In the genomic region with DNA sequence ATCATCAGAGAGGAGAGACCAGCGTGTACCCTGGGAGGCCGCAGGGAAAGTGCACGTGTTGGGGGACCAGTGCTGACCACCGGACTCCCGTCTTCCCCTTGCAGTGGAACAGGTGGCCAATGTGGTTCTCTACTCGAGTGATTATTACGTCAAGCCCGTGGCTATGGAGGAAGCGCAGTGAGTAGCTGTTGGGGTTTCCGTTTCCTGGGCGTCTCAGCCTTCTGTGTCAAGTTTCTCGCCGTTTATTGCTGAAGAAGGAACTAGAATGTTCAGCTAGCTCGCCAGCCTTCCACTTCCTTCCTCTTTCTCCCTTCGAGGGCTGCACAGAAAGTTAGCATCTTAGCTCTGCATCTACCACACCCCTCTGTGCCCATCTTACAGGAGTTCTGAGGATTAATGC, we compare ENCODE assay signal across 9 cellular contexts. TPM values are rescaled to one million over a fixed set of nuclear protein-coding genes. Genes with fewer than 3 reads are reported as not detected.
DNase-seq lines count a peak whose midpoint lies in the region; ATAC-seq and TF ChIP-seq lines count a peak whose summit lies in the region.
"Had no signal": no experiment of that assay in that cellular context is flagged by ENCODE, and none has a peak within 500 bp of the region (broad histone marks: within the 10 kb centered on the region; RNA-seq: fewer than 3 reads in every experiment).

No MANE protein-coding gene starts in this region.

- BruUV-seq in MCF 10A (replicated peaks; lab: Mats Ljungman, UMichigan), result no TSS peak

- H3K27ac ChIP-seq in breast epithelium, result peak overlapping the region; percentile 3 to 38
- no peak overlapping the region for H3K27ac ChIP-seq in hepatocyte

- H3K79me2 ChIP-seq in hepatocyte, result no peaks in the 10 kb centered on the region

- TF ChIP-seq CTCF in breast epithelium (IDR thresholded peaks at IDR 0.05) (no peak), MCF 10A (IDR thresholded peaks at IDR 0.05; ENCODE audit: unreplicated experiment) (no peak), hepatocyte (IDR thresholded peaks at IDR 0.05; ENCODE audit: poor library complexity) (no peak), HFFc6 (IDR thresholded peaks at IDR 0.05) (no peak)

- no peak overlapping the region for H3K4me3 Mint-ChIP-seq in MCF 10A (ENCODE audit: unreplicated experiment)
- no peak overlapping the region for H3K4me3 Mint-ChIP-seq in HFFc6

- H3K4me1 ChIP-seq in breast epithelium, result no peaks in the 10 kb centered on the region
- no peaks in the 10 kb centered on the region for H3K4me1 ChIP-seq in hepatocyte (ENCODE audit: insufficient read depth)

- intact Hi-C loops in breast epithelium (cut with DNase I; ENCODE audit: low total_unique reads), result no loop called here
- intact Hi-C loops in MCF 10A (cut with micrococcal nuclease), result no loop called here
- intact Hi-C loops in Right ventricle myocardium inferior (cut with DNase I), result no loop called here

- WGBS in hepatocyte (ENCODE audit: low lambda C conversion rate, missing lambda C conversion rate), result 93% methylated on average over 15 of the region's 15 CpGs

- no peak overlapping the region for H3K27ac Mint-ChIP-seq in MCF 10A (ENCODE audit: low read depth, unreplicated experiment)
- no peak overlapping the region for H3K27ac Mint-ChIP-seq in HFFc6

- no peak for TF ChIP-seq POLR2A in breast epithelium (IDR thresholded peaks at IDR 0.05)

- H2AFZ ChIP-seq in hepatocyte, result no peak overlapping the region

- H3K9me2 ChIP-seq in hepatocyte (replicated peaks; ENCODE audit: insufficient read depth), result no peaks in the 10 kb centered on the region

- H3K27me3 Mint-ChIP-seq in MCF 10A (ENCODE audit: insufficient read depth, unreplicated experiment), result no peaks in the 10 kb centered on the region
- peaks cover 33% of the 10 kb centered on the region for H3K27me3 Mint-ChIP-seq in HFFc6 (ENCODE audit: insufficient read depth)

- no peaks in the 10 kb centered on the region for H4K20me1 ChIP-seq in hepatocyte (ENCODE audit: insufficient read depth, poor library complexity, severe bottlenecking)

- POLR2A ChIA-PET in MCF 10A (lab: Yijun Ruan, JAX), result interaction anchor here (0.8 to 1.1 kb wide), 2 partner anchors 10 to 16 kb away, joined by 3 read pairs; no protein-coding TSS in a partner anchor

- H3K36me3 Mint-ChIP-seq in MCF 10A (ENCODE audit: insufficient read depth, unreplicated experiment) (no peaks in the 10 kb centered on the region), HFFc6 (ENCODE audit: low read depth) (no peaks in the 10 kb centered on the region)

- no peak overlapping the region for H3K4me2 ChIP-seq in hepatocyte

- CTCF ChIA-PET in MCF 10A (lab: Yijun Ruan, JAX), result interaction anchor here (0.6 to 1.7 kb wide), 4 partner anchors 19 to 1127 kb away, joined by 3 to 4 read pairs (median 3); partner anchors contain the start of gene DGKD

- no peaks in the 10 kb centered on the region for H3K4me1 Mint-ChIP-seq in MCF 10A (ENCODE audit: insufficient read depth, unreplicated experiment)
- peaks cover 6% of the 10 kb centered on the region; the same call in 1 of the 2 replicates for H3K4me1 Mint-ChIP-seq in HFFc6 (ENCODE audit: low read depth)

- H3K27me3 ChIP-seq in breast epithelium, result no peaks in the 10 kb centered on the region
- no peaks in the 10 kb centered on the region for H3K27me3 ChIP-seq in hepatocyte

- DNase-seq in breast epithelium (ENCODE audit: low spot score in 2 of 2) (peak in 1 of 2 donors; percentile 43), MCF 10A (ENCODE audit: unreplicated experiment) (no peak), Right ventricle myocardium inferior (ENCODE audit: missing footprints) (peak; percentile 83), hepatocyte (ENCODE audit: low spot score) (no peak), HFFc6 (no peak)
- peak; percentile 48 to 66 for DNase-seq in activated CD4-positive, alpha-beta T cell treated with anti-CD3 and anti-CD28 coated beads, Interleukin-2, amount 50 U/mL, for 48 hours
- peak; percentile 30 to 38 for DNase-seq in stimulated activated CD4-positive, alpha-beta T cell treated with anti-CD3 and anti-CD28 coated beads, Interleukin-4, amount 100 ng/mL, for 48 hours (ENCODE audit: low read depth in 2 of 2)

- H3K36me3 ChIP-seq in breast epithelium (no peaks in the 10 kb centered on the region), hepatocyte (replicated peaks; ENCODE audit: insufficient read depth, low read depth) (no peaks in the 10 kb centered on the region)

- peak; percentile 59 for ATAC-seq in HG03575 (IDR thresholded peaks at IDR 0.05; ENCODE audit: extremely low read depth, insufficient number of reproducible peaks, low FRiP score, unreplicated experiment)
- ATAC-seq in Right ventricle myocardium inferior, result peak; percentile 75

- H3K9me3 Mint-ChIP-seq in MCF 10A (ENCODE audit: unreplicated experiment) (no peaks in the 10 kb centered on the region), HFFc6 (no peaks in the 10 kb centered on the region)

- no peaks in the 10 kb centered on the region for H3K9me3 ChIP-seq in breast epithelium
- no peaks in the 10 kb centered on the region for H3K9me3 ChIP-seq in hepatocyte (ENCODE audit: low read depth)

- H3K4me3 ChIP-seq in breast epithelium, result no peak overlapping the region
- no peak overlapping the region for H3K4me3 ChIP-seq in hepatocyte

RNA-seq across cellular contexts. Expression of gene DGKD, which starts 22.8 kb away (rescaled TPM):
- total RNA-seq in breast epithelium (10 to 100 TPM; 17.1 to 41.3 (median 37.3) TPM), MCF 10A (2022) (55.7 and 59.1 TPM in 2 replicates), Right ventricle myocardium inferior (29.2 TPM), hepatocyte (14.2 and 15.2 TPM in 2 replicates)
- polyA plus RNA-seq in hepatocyte, result 13.6 and 14.3 TPM in 2 replicates
- total RNA-seq in HFFc6 (2021; fragmentation: NEBNext Ultra II Directional; extraction: Animal tissue kit (Norgen Biotek cat#: 25700)), result 10 to 100 TPM in 3 of 6 experiments, 1 to 10 TPM in 3; 8.1 to 12.2 (median 10.3) TPM

RNA-seq across cellular contexts. Expression of gene SAG, which starts 23.9 kb away (rescaled TPM):
- total RNA-seq in breast epithelium (not detected), MCF 10A (2022) (not detected in 2 replicates), Right ventricle myocardium inferior (not detected), hepatocyte (0.47 TPM in 1 of 2 replicates, not detected in the other)
- not detected in 2 replicates for polyA plus RNA-seq in hepatocyte
- not detected for total RNA-seq in HFFc6 (2021; fragmentation: NEBNext Ultra II Directional; extraction: Animal tissue kit (Norgen Biotek cat#: 25700))
- total RNA-seq: skeletal muscle tissue had no signal

Comparison
In these comparisons a context has a peak if more than half of its experiments do, and no peak if none do; other contexts are left out.
1. DNase-seq: peak in activated CD4-positive, alpha-beta T cell treated with anti-CD3 and anti-CD28 coated beads, Interleukin-2, amount 50 U/mL, for 48 hours (2 of 2), Right ventricle myocardium inferior (single experiment) and stimulated activated CD4-positive, alpha-beta T cell treated with anti-CD3 and anti-CD28 coated beads, Interleukin-4, amount 100 ng/mL, for 48 hours (2 of 2); none in MCF 10A (single experiment), hepatocyte (single experiment) and HFFc6 (single experiment).